In the genomic region with DNA sequence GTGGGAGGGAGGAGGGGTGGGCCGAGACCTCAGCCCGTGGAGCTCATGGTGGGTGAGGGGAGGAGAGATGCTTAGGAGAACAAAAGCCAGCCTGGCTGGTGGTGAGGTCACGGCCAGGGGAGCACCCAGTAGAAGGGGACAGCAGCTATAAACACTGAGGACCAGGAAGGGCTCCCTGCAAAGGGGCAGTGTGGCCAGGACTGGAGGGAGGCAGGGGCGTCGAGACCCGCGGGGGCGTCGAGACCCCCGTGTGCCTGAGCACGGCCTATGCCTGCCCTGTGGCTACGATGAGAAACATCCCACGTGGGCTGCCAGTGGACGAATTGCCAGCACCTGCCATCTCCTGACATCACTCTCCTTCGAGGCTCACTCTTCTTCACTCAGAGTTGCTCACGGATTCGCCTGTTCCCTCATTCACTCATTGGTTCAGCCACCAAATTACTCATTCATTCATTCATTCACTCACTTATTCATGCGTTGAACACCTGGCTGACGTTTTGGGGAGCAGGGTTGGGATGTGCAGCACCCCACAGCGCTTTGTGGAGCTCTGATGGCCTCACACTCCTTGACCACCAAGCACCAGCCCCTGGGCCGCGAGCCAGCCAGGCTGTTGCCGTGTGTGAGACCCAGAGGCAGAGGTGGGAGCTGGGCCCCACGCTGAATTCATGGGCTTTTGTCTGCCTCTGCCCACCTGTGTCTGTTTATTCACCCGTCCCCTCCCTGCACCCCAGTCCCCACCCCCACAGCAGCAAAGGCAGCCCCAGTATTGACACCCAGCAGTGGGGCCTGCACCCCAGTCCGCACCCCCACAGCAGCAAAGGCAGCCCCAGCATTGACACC, we compare ENCODE assay signal across 2 cellular contexts.
TF ChIP-seq lines count a peak whose summit lies in the region.

No MANE protein-coding gene starts in this region.

TF ChIP-seq in HepG2, 621 proteins besides CTCF, POLR2A, EP300 and RAD21:
- TF ChIP-seq, protein P1, sequence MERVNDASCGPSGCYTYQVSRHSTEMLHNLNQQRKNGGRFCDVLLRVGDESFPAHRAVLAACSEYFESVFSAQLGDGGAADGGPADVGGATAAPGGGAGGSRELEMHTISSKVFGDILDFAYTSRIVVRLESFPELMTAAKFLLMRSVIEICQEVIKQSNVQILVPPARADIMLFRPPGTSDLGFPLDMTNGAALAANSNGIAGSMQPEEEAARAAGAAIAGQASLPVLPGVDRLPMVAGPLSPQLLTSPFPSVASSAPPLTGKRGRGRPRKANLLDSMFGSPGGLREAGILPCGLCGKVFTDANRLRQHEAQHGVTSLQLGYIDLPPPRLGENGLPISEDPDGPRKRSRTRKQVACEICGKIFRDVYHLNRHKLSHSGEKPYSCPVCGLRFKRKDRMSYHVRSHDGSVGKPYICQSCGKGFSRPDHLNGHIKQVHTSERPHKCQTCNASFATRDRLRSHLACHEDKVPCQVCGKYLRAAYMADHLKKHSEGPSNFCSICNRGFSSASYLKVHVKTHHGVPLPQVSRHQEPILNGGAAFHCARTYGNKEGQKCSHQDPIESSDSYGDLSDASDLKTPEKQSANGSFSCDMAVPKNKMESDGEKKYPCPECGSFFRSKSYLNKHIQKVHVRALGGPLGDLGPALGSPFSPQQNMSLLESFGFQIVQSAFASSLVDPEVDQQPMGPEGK (CRISPR knock-in tag; IDR thresholded peaks at IDR 0.05) = no peak
- no peak for TF ChIP-seq NR3C1 (CRISPR knock-in tag; IDR thresholded peaks at IDR 0.05)
- TF ChIP-seq ZNF143 (CRISPR knock-in tag; IDR thresholded peaks at IDR 0.05) = no peak
- TF ChIP-seq ZNF136 (CRISPR knock-in tag; IDR thresholded peaks at IDR 0.05; ENCODE audit: low read depth) = no peak
- TF ChIP-seq ARHGAP35 (CRISPR knock-in tag; IDR thresholded peaks at IDR 0.05; ENCODE audit: borderline replicate concordance) = no peak
- TF ChIP-seq SMYD3 (CRISPR knock-in tag; IDR thresholded peaks at IDR 0.05) = no peak

TF ChIP-seq in K562, 482 proteins besides CTCF, POLR2A, EP300 and RAD21:
- TF ChIP-seq ZNF24 (IDR thresholded peaks at IDR 0.05) = peak; percentile 36; the same call in 1 of the 2 replicates
- no peak for TF ChIP-seq GATA2 (CRISPR knock-in tag; IDR thresholded peaks at IDR 0.05)
TF ChIP-seq in K562: peak in this region for 1.
